In genomic region chr19:18915639-18916038, GRCh38 we compare ENCODE assay signal across 9 cellular contexts. TPM values are rescaled to one million over a fixed set of nuclear protein-coding genes. Genes with fewer than 3 reads are reported as not detected.
DNase-seq lines count a peak whose midpoint lies in the region; ATAC-seq, FAIRE-seq and TF ChIP-seq lines count a peak whose summit lies in the region.
"Had no signal": no experiment of that assay in that cellular context is flagged by ENCODE, and none has a peak within 500 bp of the region (broad histone marks: within the 10 kb centered on the region; RNA-seq: fewer than 3 reads in every experiment).

No MANE protein-coding gene starts in this region.

- H3K9me2 ChIP-seq in GM23248 (ENCODE audit: insufficient read depth) = no peaks in the 10 kb centered on the region

- peaks cover 16% of the 10 kb centered on the region for H3K36me3 ChIP-seq in BJ (ENCODE audit: control insufficient read depth, insufficient read depth, low read length)
- no peaks in the 10 kb centered on the region for H3K36me3 ChIP-seq in GM23248 (ENCODE audit: low read depth)

- in situ Hi-C loops in GM23248 (cut with MboI) = no loop called here

- H3K9ac ChIP-seq in GM23248 = no peak overlapping the region

- CTCF ChIA-PET in BJ (lab: Yijun Ruan, JAX) = interaction anchor here (0.7 to 1.8 kb wide), 4 partner anchors 8 to 492 kb away, joined by 3 to 4 read pairs (median 4); no protein-coding TSS in a partner anchor

- DNase-seq in BJ (ENCODE audit: low read depth) (no peak), GM23248 (peak; percentile 62), RPMI8226 (peak; percentile 66), dermis blood vessel endothelial cell (peak; percentile 78), neural crest cell (ENCODE audit: low read depth, low spot score) (peak; percentile 35), RCC 7860 (ENCODE audit: low spot score) (no peak), SHP77 treated with DMSO at 0.1 percent for 48 hours (lab: John Stamatoyannopoulos, UW) (no peak)

- H3K27me3 Mint-ChIP-seq in neural crest cell (ENCODE audit: low read depth) = peaks cover 3% of the 10 kb centered on the region

- no peaks in the 10 kb centered on the region for H4K20me1 ChIP-seq in GM23248 (ENCODE audit: insufficient read depth)

- POLR2A ChIA-PET in BJ (lab: Charles Lee) = no interaction called here

- peaks cover 85% of the 10 kb centered on the region for H3K79me2 ChIP-seq in GM23248 (ENCODE audit: insufficient read depth)

- no peak overlapping the region for H3K27ac Mint-ChIP-seq in neural crest cell (ENCODE audit: unreplicated experiment)

- peaks cover 25% of the 10 kb centered on the region for H3K4me1 Mint-ChIP-seq in neural crest cell

- H3K27me3 ChIP-seq in BJ (ENCODE audit: control insufficient read depth, insufficient read depth, low read length) = no peaks in the 10 kb centered on the region
- H3K27me3 ChIP-seq in GM23248 (replicated peaks; ENCODE audit: insufficient read depth) = no peaks in the 10 kb centered on the region

- H3K4me1 ChIP-seq in GM23248 (ENCODE audit: insufficient read depth) = peaks cover 16% of the 10 kb centered on the region

- H3K4me3 ChIP-seq in BJ (ENCODE audit: low read depth, low read length) (no peak overlapping the region), GM23248 (no peak overlapping the region)

- TF ChIP-seq CTCF in BJ (IDR thresholded peaks at IDR 0.05; ENCODE audit: insufficient read depth, low read depth, low read length) (peak; percentile 47), neural crest cell (conservative IDR thresholded peaks at IDR 0.05) (peak; percentile 52)

- H2AFZ ChIP-seq in GM23248 = no peak overlapping the region

- H3K4me2 ChIP-seq in GM23248 (ENCODE audit: unreplicated experiment) = no peak overlapping the region

- ATAC-seq in HG03342 (IDR thresholded peaks at IDR 0.05; ENCODE audit: unreplicated experiment) = no peak

- H3K9me3 ChIP-seq in GM23248 (ENCODE audit: low read depth) = no peaks in the 10 kb centered on the region

- H3K27ac ChIP-seq in GM23248 = no peak overlapping the region

- peak overlapping the region; percentile 87 for H3K4me3 Mint-ChIP-seq in neural crest cell

- no peaks in the 10 kb centered on the region for H3K9me3 Mint-ChIP-seq in neural crest cell

- WGBS in GM23248 (ENCODE audit: low coverage in 1 of 2, low lambda C conversion rate in 2 of 2, missing lambda C conversion rate in 2 of 2), 2 experiments = 52 to 62% methylated on average over 5 of the region's 5 CpGs

- peaks cover 10% of the 10 kb centered on the region; the same call in 1 of the 2 replicates for H3F3A ChIP-seq in GM23248 (ENCODE audit: insufficient read depth)

- no peak for FAIRE-seq in RCC 7860 (lab: Jason Lieb, UNC)

- H3K36me3 Mint-ChIP-seq in neural crest cell (ENCODE audit: low read depth) = peaks cover 6% of the 10 kb centered on the region

RNA-seq across cellular contexts. Expression of gene COPE, which starts 3.5 kb away (rescaled TPM):
- 161 and 309 TPM in 2 replicates for polyA plus RNA-seq in BJ (2011; rRNA removed)
- 159 and 265 TPM in 2 replicates for polyA minus RNA-seq in BJ (2011; rRNA and poly(A)+ RNA removed)
- 347 and 359 TPM in 2 replicates for total RNA-seq in GM23248 (2014; rRNA removed; shearing (Covaris generic))
- 322 and 330 TPM in 2 replicates for polyA plus RNA-seq in GM23248 (2016; fragmentation: Nextera tagmentation; extraction: Ambion mirVana)
- total RNA-seq in dermis blood vessel endothelial cell = 215 TPM in 2 replicates
- 194 and 196 TPM in 2 replicates for total RNA-seq in neural crest cell

RNA-seq across cellular contexts. Expression of gene DDX49, which starts 3.9 kb away (rescaled TPM):
- polyA plus RNA-seq in BJ (2011; rRNA removed) (45.0 and 70.0 TPM in 2 replicates), GM23248 (2016; fragmentation: Nextera tagmentation; extraction: Ambion mirVana) (53.4 and 56.5 TPM in 2 replicates)
- polyA minus RNA-seq in BJ (2011; rRNA and poly(A)+ RNA removed) = 28.9 and 72.6 TPM in 2 replicates
- 71.6 and 76.0 TPM in 2 replicates for total RNA-seq in GM23248 (2014; rRNA removed; shearing (Covaris generic))
- total RNA-seq in dermis blood vessel endothelial cell (57.9 and 63.5 TPM in 2 replicates), neural crest cell (54.9 and 56.6 TPM in 2 replicates)

RNA-seq across cellular contexts. Expression of gene CERS1, which starts 19.7 kb away (rescaled TPM):
- polyA plus RNA-seq in BJ (2011; rRNA removed) = 0.39 and 0.83 TPM in 2 replicates
- polyA minus RNA-seq in BJ (2011; rRNA and poly(A)+ RNA removed) = 0.57 and 0.82 TPM in 2 replicates
- 0.25 and 0.54 TPM in 2 replicates for total RNA-seq in GM23248 (2014; rRNA removed; shearing (Covaris generic))
- 0.38 and 0.54 TPM in 2 replicates for polyA plus RNA-seq in GM23248 (2016; fragmentation: Nextera tagmentation; extraction: Ambion mirVana)
- 1.0 and 1.3 TPM in 2 replicates for total RNA-seq in dermis blood vessel endothelial cell
- total RNA-seq in neural crest cell = 27.7 and 29.8 TPM in 2 replicates
- total RNA-seq: mononuclear cell had no signal

RNA-seq across cellular contexts. Expression of gene HOMER3, which starts 25.4 kb away (rescaled TPM):
- 44.7 and 55.3 TPM in 2 replicates for polyA plus RNA-seq in BJ (2011; rRNA removed)
- 46.1 and 55.1 TPM in 2 replicates for polyA minus RNA-seq in BJ (2011; rRNA and poly(A)+ RNA removed)
- 107 and 134 TPM in 2 replicates for total RNA-seq in GM23248 (2014; rRNA removed; shearing (Covaris generic))
- polyA plus RNA-seq in GM23248 (2016; fragmentation: Nextera tagmentation; extraction: Ambion mirVana) = 64.6 and 65.1 TPM in 2 replicates
- 128 and 272 TPM in 2 replicates for total RNA-seq in dermis blood vessel endothelial cell
- total RNA-seq in neural crest cell = 71.4 and 78.8 TPM in 2 replicates

Comparison
In these comparisons a context has a peak if more than half of its experiments do, and no peak if none do; other contexts are left out.
1. DNase-seq: peak in GM23248 (single experiment), RPMI8226 (single experiment), dermis blood vessel endothelial cell (single experiment) and neural crest cell (single experiment); none in BJ (single experiment), RCC 7860 (single experiment) and SHP77 treated with DMSO at 0.1 percent for 48 hours (single experiment).
2. RNA of gene CERS1, which starts 19.7 kb away (total RNA-seq): 27.7 to 29.8 TPM in neural crest cell; 1.0 to 1.3 TPM in dermis blood vessel endothelial cell and 0.25 to 0.54 TPM in GM23248; every median in the first group is over 10 times any median in the second.